11 cellular contexts compared by ENCODE assay signal in genomic region chr7:134254311-134254710, GRCh38.
DNase-seq lines count a peak whose midpoint lies in the region; ATAC-seq and TF ChIP-seq lines count a peak whose summit lies in the region.
"Had no signal": no experiment of that assay in that cellular context is flagged by ENCODE, and none has a peak within 500 bp of the region (broad histone marks: within the 10 kb centered on the region; RNA-seq: fewer than 3 reads in every experiment).

No MANE protein-coding gene starts in this region.

- in situ Hi-C loops in SK-MEL-5 (cut with HindIII; ENCODE audit: low pct_unique_long_range_greater_than_20kb, low sequenced_read_pairs) = no loop called here

- DNase-seq in Daoy (ENCODE audit: low read depth) = peak; percentile 38
- peak; percentile 65 for DNase-seq in SK-MEL-5 (ENCODE audit: low read depth, low spot score)
- DNase-seq in glomerular visceral epithelial cell (ENCODE audit: extremely low spot score) = peak; percentile 1
- DNase-seq in DMS153 treated with DMSO at 0.1 percent for 48 hours (lab: John Stamatoyannopoulos, UW; ENCODE audit: unreplicated experiment) = no peak
- DNase-seq in activated CD4-positive, alpha-beta T cell treated with anti-CD3 and anti-CD28 coated beads, Interleukin-2, amount 50 U/mL, for 1 hour = no peak
- DNase-seq in NK-92 (lab: John Stamatoyannopoulos, UW; ENCODE audit: unreplicated experiment) = no peak
- DNase-seq: DMS79 treated with DMSO at 0.1 percent for 48 hours, T-helper 9 cell, uterus had no signal

- no peak for ATAC-seq in GM18511 (IDR thresholded peaks at IDR 0.05; ENCODE audit: unreplicated experiment)

- peak; percentile 38 for TF ChIP-seq RAD21 in Ishikawa (IDR thresholded peaks at IDR 0.05; ENCODE audit: low read depth)

- TF ChIP-seq EP300 in Ishikawa (IDR thresholded peaks at IDR 0.05; ENCODE audit: borderline replicate concordance) = no peak

TF ChIP-seq in Ishikawa, 13 proteins besides CTCF, POLR2A, EP300 and RAD21:
- TF ChIP-seq EGR1 (IDR thresholded peaks at IDR 0.05) = no peak
- no peak for TF ChIP-seq ZBTB7A (IDR thresholded peaks at IDR 0.05; ENCODE audit: low read depth)
- no peak for TF ChIP-seq MAX (IDR thresholded peaks at IDR 0.05)
- TF ChIP-seq TAF1 (IDR thresholded peaks at IDR 0.05; ENCODE audit: low read depth) = no peak
- no peak for TF ChIP-seq YY1 (IDR thresholded peaks at IDR 0.05; ENCODE audit: low read depth)
- TF ChIP-seq USF1 (IDR thresholded peaks at IDR 0.05) = no peak
- no peak for TF ChIP-seq TEAD4 (IDR thresholded peaks at IDR 0.05)
- TF ChIP-seq TCF12 (IDR thresholded peaks at IDR 0.05; ENCODE audit: low read depth) = no peak
- TF ChIP-seq CREB1 (IDR thresholded peaks at IDR 0.05; ENCODE audit: low read depth) = no peak
- no peak for TF ChIP-seq NFIC (IDR thresholded peaks at IDR 0.05)
- no peak for TF ChIP-seq FOXM1 (IDR thresholded peaks at IDR 0.05; ENCODE audit: borderline replicate concordance, low read depth)
- no peak for TF ChIP-seq CEBPB (IDR thresholded peaks at IDR 0.05)
- TF ChIP-seq REST (IDR thresholded peaks at IDR 0.05; ENCODE audit: low read depth) = no peak

Comparison
In these comparisons a context has a peak if more than half of its experiments do, and no peak if none do; other contexts are left out.
1. DNase-seq: peak in Daoy (single experiment), SK-MEL-5 (single experiment) and glomerular visceral epithelial cell (single experiment); none in DMS153 treated with DMSO at 0.1 percent for 48 hours (single experiment), activated CD4-positive, alpha-beta T cell treated with anti-CD3 and anti-CD28 coated beads, Interleukin-2, amount 50 U/mL, for 1 hour (single experiment) and NK-92 (single experiment).